In the genomic region with DNA sequence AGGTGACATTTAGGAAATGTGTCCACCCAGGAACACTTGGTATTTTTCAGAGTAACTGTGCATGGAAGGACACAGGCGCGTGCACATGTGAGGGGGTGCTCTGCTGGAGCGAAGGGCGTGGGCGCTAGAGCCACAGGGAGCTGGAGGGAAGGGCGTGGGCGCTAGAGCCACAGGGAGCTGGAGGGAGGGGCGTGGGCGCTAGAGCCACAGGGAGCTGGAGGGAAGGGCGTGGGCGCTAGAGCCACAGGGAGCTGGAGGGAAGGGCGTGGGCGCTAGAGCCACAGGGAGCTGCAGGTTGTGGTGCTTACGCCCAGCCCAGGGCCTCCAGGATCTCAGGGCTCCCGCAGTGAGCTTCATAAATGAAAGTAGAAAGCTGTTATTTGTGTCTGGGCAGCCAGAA, we compare ENCODE assay signal across 8 cellular contexts. TPM values are rescaled to one million over a fixed set of nuclear protein-coding genes. Genes with fewer than 3 reads are reported as not detected.
DNase-seq lines count a peak whose midpoint lies in the region; ATAC-seq, FAIRE-seq and TF ChIP-seq lines count a peak whose summit lies in the region.
"Not testable (repeated sequence)": the region's sequence is repeated elsewhere in the genome, so short reads cannot be mapped to it uniquely, and the experiment has no call there.
"Had no signal": no experiment of that assay in that cellular context is flagged by ENCODE, and none has a peak within 500 bp of the region (broad histone marks: within the 10 kb centered on the region; RNA-seq: fewer than 3 reads in every experiment).

No MANE protein-coding gene starts in this region.

- H3K9me3 ChIP-seq in CD4-positive, alpha-beta T cell (ENCODE audit: control insufficient read depth, low read length); K562 (replicated peaks; ENCODE audit: control insufficient read depth, insufficient read depth, low read depth, low read length); cardiac muscle cell (ENCODE audit: low read depth); naive thymus-derived CD4-positive, alpha-beta T cell (ENCODE audit: control insufficient read depth in 2 of 3, low read length in 3 of 3): not testable (repeated sequence)

- POLR2A ChIA-PET in CD4-positive, alpha-beta T cell (lab: Charles Lee); naive thymus-derived CD4-positive, alpha-beta T cell (lab: Charles Lee): not testable (repeated sequence)
- POLR2A ChIA-PET in K562 (lab: Yijun Ruan, JAX): interaction anchor here (0.6 to 1.0 kb wide), 3 partner anchors 17 to 53 kb away, joined by 3 read pairs; no protein-coding TSS in a partner anchor

- H3K36me3 ChIP-seq in K562 (ENCODE audit: control insufficient read depth, insufficient read depth, low read length): peaks cover 94% of the 10 kb centered on the region
- H3K36me3 ChIP-seq in cardiac muscle cell: not testable (repeated sequence)
- peaks cover 13 to 72% (median 28%) of the 10 kb centered on the region in 3 experiments for H3K36me3 ChIP-seq in naive thymus-derived CD4-positive, alpha-beta T cell (ENCODE audit: control insufficient read depth in 2 of 3, insufficient read depth in 3 of 3, low read length in 3 of 3)

- H3K27me3 Mint-ChIP-seq in CD4-positive, alpha-beta T cell; T-helper 2 cell treated with Interferon-gamma antibody and Interleukin-4, amounts not matched to agents 5 μg/mL and 100 μg/mL, for 36 hours (ENCODE audit: low read depth); naive thymus-derived CD4-positive, alpha-beta T cell; progenitor cell of endocrine pancreas: not testable (repeated sequence)

- not testable (repeated sequence) for H3K4me1 Mint-ChIP-seq in CD4-positive, alpha-beta T cell (ENCODE audit: low read depth); T-helper 2 cell treated with Interferon-gamma antibody and Interleukin-4, amounts not matched to agents 5 μg/mL and 100 μg/mL, for 36 hours (ENCODE audit: low read depth); progenitor cell of endocrine pancreas (ENCODE audit: low read depth)
- peaks cover 0 to 19% (median 7%) of the 10 kb centered on the region in 7 donors for H3K4me1 Mint-ChIP-seq in naive thymus-derived CD4-positive, alpha-beta T cell

- FAIRE-seq in K562 (lab: Jason Lieb, UNC): not testable (repeated sequence)

- in situ Hi-C loops in K562 (cut with MboI): not testable (repeated sequence)

- not testable (repeated sequence) for BruUV-seq in K562 (replicated peaks; lab: Mats Ljungman, UMichigan)

- CTCF ChIA-PET in CD4-positive, alpha-beta T cell (lab: Charles Lee): interaction anchor here (0.7 to 1.7 kb wide), 6 partner anchors 9 to 392 kb away, joined by 3 to 10 read pairs (median 4); no protein-coding TSS in a partner anchor
- CTCF ChIA-PET in K562 (lab: Yijun Ruan, JAX; ENCODE audit: low intra/inter-chr PET ratio): interaction anchor here (0.8 kb wide), 2 partner anchors 161 to 392 kb away, joined by 3 read pairs; no protein-coding TSS in a partner anchor
- CTCF ChIA-PET in naive thymus-derived CD4-positive, alpha-beta T cell (lab: Charles Lee): interaction anchor here (0.7 to 2.0 kb wide), 6 partner anchors 11 to 392 kb away, joined by 3 to 10 read pairs (median 5); no protein-coding TSS in a partner anchor

- not testable (repeated sequence) for H3K4me3 ChIP-seq in K562; cardiac muscle cell; naive thymus-derived CD4-positive, alpha-beta T cell (ENCODE audit: low read length)

- H3K4me2 ChIP-seq in K562 (ENCODE audit: insufficient read depth, low read length): not testable (repeated sequence)

- not testable (repeated sequence) for H3K4me3 Mint-ChIP-seq in CD4-positive, alpha-beta T cell; T-helper 2 cell treated with Interferon-gamma antibody and Interleukin-4, amounts not matched to agents 5 μg/mL and 100 μg/mL, for 36 hours; naive thymus-derived CD4-positive, alpha-beta T cell; progenitor cell of endocrine pancreas (ENCODE audit: low read depth)

- H3K4me1 ChIP-seq in K562 (replicated peaks in 1 of 2; ENCODE audit: control insufficient read depth in 2 of 2, insufficient read depth in 2 of 2, low read length in 2 of 2); naive thymus-derived CD4-positive, alpha-beta T cell (ENCODE audit: control insufficient read depth in 2 of 2, insufficient read depth in 2 of 2, low read length in 2 of 2): not testable (repeated sequence)
- peaks cover 24% of the 10 kb centered on the region for H3K4me1 ChIP-seq in cardiac muscle cell (ENCODE audit: low read depth)

- TF ChIP-seq EP300 in K562 (IDR thresholded peaks at IDR 0.05; ENCODE audit: low read length): not testable (repeated sequence)

- H3K27ac ChIP-seq in CD4-positive, alpha-beta T cell (ENCODE audit: low read depth, low read length); K562 (ENCODE audit: extremely low read depth, low read depth, low read length); naive thymus-derived CD4-positive, alpha-beta T cell (ENCODE audit: low read depth, low read length): not testable (repeated sequence)
- H3K27ac ChIP-seq in cardiac muscle cell: peak overlapping the region; percentile 28

- not testable (repeated sequence) for DNase-seq in CD4-positive, alpha-beta T cell; T-helper 2 cell treated with Interferon-gamma antibody and Interleukin-4, amounts not matched to agents 5 μg/mL and 100 μg/mL, for 36 hours (ENCODE audit: low spot score); K562 (ENCODE audit: extremely low read depth in 1 of 4, low spot score in 3 of 4); cardiac muscle cell (ENCODE audit: low read depth in 1 of 2, low spot score in 1 of 2); naive thymus-derived CD4-positive, alpha-beta T cell; progenitor cell of endocrine pancreas (ENCODE audit: low spot score, unreplicated experiment)
- peak; percentile 22 for DNase-seq in activated CD8-positive, alpha-beta memory T cell treated with anti-CD3 and anti-CD28 coated beads, Interleukin-2, amount 50 U/mL, for 48 hours

- H3K9ac ChIP-seq in K562 (ENCODE audit: insufficient read depth in 1 of 2, low read depth in 2 of 2, low read length in 2 of 2): not testable (repeated sequence)

- 85% methylated on average over 13 of the region's 15 CpGs for WGBS in K562 (ENCODE audit: insufficient coverage, low coverage, missing lambda C conversion rate)

- TF ChIP-seq POLR2A in K562 (conservative IDR thresholded peaks at IDR 0.05): not testable (repeated sequence)

- not testable (repeated sequence) for H3K79me2 ChIP-seq in K562 (ENCODE audit: control insufficient read depth, insufficient read depth, low read length)

- peak overlapping the region; percentile 39 for H3K27ac Mint-ChIP-seq in CD4-positive, alpha-beta T cell
- peak overlapping the region; percentile 59 for H3K27ac Mint-ChIP-seq in T-helper 2 cell treated with Interferon-gamma antibody and Interleukin-4, amounts not matched to agents 5 μg/mL and 100 μg/mL, for 36 hours
- H3K27ac Mint-ChIP-seq in naive thymus-derived CD4-positive, alpha-beta T cell: peak overlapping the region in 6 of 9 donors; percentile 29 to 76 (median 62)
- H3K27ac Mint-ChIP-seq in progenitor cell of endocrine pancreas: peak overlapping the region; percentile 71

- H3K9me1 ChIP-seq in K562 (ENCODE audit: control insufficient read depth, insufficient read depth, low read length): not testable (repeated sequence)

- peaks cover 80% of the 10 kb centered on the region for H3K36me3 Mint-ChIP-seq in CD4-positive, alpha-beta T cell (ENCODE audit: low read depth)
- H3K36me3 Mint-ChIP-seq in T-helper 2 cell treated with Interferon-gamma antibody and Interleukin-4, amounts not matched to agents 5 μg/mL and 100 μg/mL, for 36 hours (ENCODE audit: low read depth): peaks cover 41% of the 10 kb centered on the region
- H3K36me3 Mint-ChIP-seq in naive thymus-derived CD4-positive, alpha-beta T cell: peaks cover 11 to 63% (median 18%) of the 10 kb centered on the region in 5 donors
- H3K36me3 Mint-ChIP-seq in progenitor cell of endocrine pancreas (ENCODE audit: insufficient read depth): peaks cover 25% of the 10 kb centered on the region

- H3K9me3 Mint-ChIP-seq in CD4-positive, alpha-beta T cell; T-helper 2 cell treated with Interferon-gamma antibody and Interleukin-4, amounts not matched to agents 5 μg/mL and 100 μg/mL, for 36 hours; naive thymus-derived CD4-positive, alpha-beta T cell; progenitor cell of endocrine pancreas (ENCODE audit: low read depth): not testable (repeated sequence)

- H2AFZ ChIP-seq in K562 (ENCODE audit: low read depth, low read length): not testable (repeated sequence)

- not testable (repeated sequence) for ATAC-seq in CD4-positive, alpha-beta T cell (ENCODE audit: poor library complexity); K562; naive thymus-derived CD4-positive, alpha-beta T cell

- not testable (repeated sequence) for TF ChIP-seq CTCF in CD4-positive, alpha-beta T cell (IDR thresholded peaks at IDR 0.05); K562 (IDR thresholded peaks at IDR 0.05 in 2 of 3, conservative IDR thresholded peaks at IDR 0.05 in 1 of 3; ENCODE audit: insufficient read depth in 2 of 3, low read depth in 1 of 3, low read length in 3 of 3); cardiac muscle cell (IDR thresholded peaks at IDR 0.05; ENCODE audit: low read depth, low read length); progenitor cell of endocrine pancreas (IDR thresholded peaks at IDR 0.05; ENCODE audit: unreplicated experiment)

- intact Hi-C loops in CD4-positive, alpha-beta T cell (cut with DNase I, micrococcal nuclease); K562 (cut with micrococcal nuclease); naive thymus-derived CD4-positive, alpha-beta T cell (cut with micrococcal nuclease): not testable (repeated sequence)

- H3K27me3 ChIP-seq in CD4-positive, alpha-beta T cell (ENCODE audit: control insufficient read depth, insufficient read depth, low read length); K562 (ENCODE audit: control insufficient read depth in 2 of 2, insufficient read depth in 2 of 2, low read length in 2 of 2); cardiac muscle cell; naive thymus-derived CD4-positive, alpha-beta T cell (ENCODE audit: control insufficient read depth in 2 of 2, insufficient read depth in 2 of 2, low read length in 2 of 2): not testable (repeated sequence)

- not testable (repeated sequence) for TF ChIP-seq RAD21 in K562 (CRISPR knock-in tag; conservative IDR thresholded peaks at IDR 0.05 in 1 of 2, IDR thresholded peaks at IDR 0.05 in 1 of 2)

- not testable (repeated sequence) for H4K20me1 ChIP-seq in K562 (replicated peaks; ENCODE audit: control insufficient read depth, insufficient read depth, low read length)

RNA-seq across cellular contexts. Expression of a gene that starts 38.5 kb away (rescaled TPM):
- 100 to 1,000 TPM; 170 to 182 TPM for total RNA-seq in CD4-positive, alpha-beta T cell
- total RNA-seq in K562 (2011; cell fraction: chromatin; rRNA removed; ENCODE audit: low replicate concordance): 58.0 and 71.5 TPM in 2 replicates
- 42.2 and 43.2 TPM in 2 replicates for total RNA-seq in K562 (2011; cell fraction: nucleolus; rRNA removed)
- total RNA-seq in K562 (2011; cell fraction: nucleoplasm; rRNA removed): 65.8 and 91.8 TPM in 2 replicates
- total RNA-seq in K562 (2014; rRNA removed): 42.2 and 50.0 TPM in 2 replicates
- total RNA-seq in K562 (2014; rRNA removed; fragmentation: Illumina TruSeq; extraction: Trizol): 70.3 and 75.7 TPM in 2 replicates
- 52.8 and 57.3 TPM in 2 replicates for total RNA-seq in K562 (2015; rRNA removed; fragmentation: Illumina TruSeq; extraction: Trizol)
- 98.5 and 103 TPM in 2 replicates for total RNA-seq in K562 (2021)
- 324 and 368 TPM in 2 replicates for polyA plus RNA-seq in K562 (2011; rRNA removed)
- 189 and 261 TPM in 2 replicates for polyA plus RNA-seq in K562 (2011; cell fraction: cytosol; rRNA removed)
- 136 and 203 TPM in 2 replicates for polyA plus RNA-seq in K562 (2011; cell fraction: nucleus; rRNA removed)
- polyA plus RNA-seq in K562 (2012): 107 and 174 TPM in 2 replicates
- 130 TPM in 2 replicates for polyA plus RNA-seq in K562 (2014; fragmentation: Illumina TruSeq; extraction: Trizol)
- polyA plus RNA-seq in K562 (2014; fragmentation: Nextera tagmentation; extraction: Ambion mirVana): 100 to 1,000 TPM; 489 to 583 TPM
- polyA plus RNA-seq in K562 (2014; rRNA removed): 127 and 142 TPM in 2 replicates
- 150 and 163 TPM in 2 replicates for polyA minus RNA-seq in K562 (2011; rRNA and poly(A)+ RNA removed)
- polyA minus RNA-seq in K562 (2011; cell fraction: cytosol; rRNA and poly(A)+ RNA removed): 30.3 and 31.2 TPM in 2 replicates
- polyA minus RNA-seq in K562 (2011; cell fraction: nucleus; rRNA and poly(A)+ RNA removed): 17.0 and 23.3 TPM in 2 replicates
- total RNA-seq in cardiac muscle cell: 86.5 and 102 TPM in 2 replicates
- polyA plus RNA-seq in cardiac muscle cell: 423 and 459 TPM in 2 replicates
- 100 to 1,000 TPM in 2 of 5 experiments, 10 to 100 TPM in 3; 66.4 to 122 (median 75.9) TPM for total RNA-seq in naive thymus-derived CD4-positive, alpha-beta T cell
- 10 to 100 TPM; 81.6 to 95.6 TPM for polyA plus RNA-seq in naive thymus-derived CD4-positive, alpha-beta T cell
- 124 and 126 TPM in 2 replicates for total RNA-seq in progenitor cell of endocrine pancreas

RNA-seq across cellular contexts. Expression of a gene that starts 43.8 kb away (rescaled TPM):
- total RNA-seq in CD4-positive, alpha-beta T cell: 10 to 100 TPM; 41.2 to 42.7 TPM
- 0.62 and 0.69 TPM in 2 replicates for total RNA-seq in K562 (2011; cell fraction: chromatin; rRNA removed; ENCODE audit: low replicate concordance)
- total RNA-seq in K562 (2011; cell fraction: nucleolus; rRNA removed): 0.13 and 0.50 TPM in 2 replicates
- total RNA-seq in K562 (2011; cell fraction: nucleoplasm; rRNA removed): 0.15 and 0.38 TPM in 2 replicates
- 0.05 and 0.61 TPM in 2 replicates for total RNA-seq in K562 (2014; rRNA removed)
- 0.16 and 0.25 TPM in 2 replicates for total RNA-seq in K562 (2014; rRNA removed; fragmentation: Illumina TruSeq; extraction: Trizol)
- total RNA-seq in K562 (2015; rRNA removed; fragmentation: Illumina TruSeq; extraction: Trizol): 0.11 and 0.18 TPM in 2 replicates
- total RNA-seq in K562 (2021): 0.11 and 0.35 TPM in 2 replicates
- polyA plus RNA-seq in K562 (2011; rRNA removed): 0.12 and 0.46 TPM in 2 replicates
- 0.22 and 0.39 TPM in 2 replicates for polyA plus RNA-seq in K562 (2011; cell fraction: cytosol; rRNA removed)
- 0.24 and 0.38 TPM in 2 replicates for polyA plus RNA-seq in K562 (2011; cell fraction: nucleus; rRNA removed)
- polyA plus RNA-seq in K562 (2012): 0.17 and 0.35 TPM in 2 replicates
- 0.16 and 0.17 TPM in 2 replicates for polyA plus RNA-seq in K562 (2014; fragmentation: Illumina TruSeq; extraction: Trizol)
- polyA plus RNA-seq in K562 (2014; fragmentation: Nextera tagmentation; extraction: Ambion mirVana): under 1 TPM in 1 of 2 experiments, not detected in 1; 0.06 TPM
- polyA plus RNA-seq in K562 (2014; rRNA removed): 0.04 TPM in 2 replicates
- 0.21 and 0.39 TPM in 2 replicates for polyA minus RNA-seq in K562 (2011; rRNA and poly(A)+ RNA removed)
- polyA minus RNA-seq in K562 (2011; cell fraction: cytosol; rRNA and poly(A)+ RNA removed): not detected in 2 replicates
- polyA minus RNA-seq in K562 (2011; cell fraction: nucleus; rRNA and poly(A)+ RNA removed): 0.13 and 0.33 TPM in 2 replicates
- total RNA-seq in cardiac muscle cell: 6.7 and 9.9 TPM in 2 replicates
- polyA plus RNA-seq in cardiac muscle cell: 11.4 and 15.9 TPM in 2 replicates
- total RNA-seq in naive thymus-derived CD4-positive, alpha-beta T cell: 10 to 100 TPM; 25.8 to 67.0 (median 31.1) TPM
- polyA plus RNA-seq in naive thymus-derived CD4-positive, alpha-beta T cell: 10 to 100 TPM; 13.4 to 27.3 TPM
- 1.6 and 2.1 TPM in 2 replicates for total RNA-seq in progenitor cell of endocrine pancreas
- polyA plus RNA-seq: GM23338 had no signal

RNA-seq across cellular contexts. Expression of a gene that starts 46.1 kb away (rescaled TPM):
- 10 to 100 TPM; 10.2 to 10.9 TPM for total RNA-seq in CD4-positive, alpha-beta T cell
- total RNA-seq in K562 (2011; cell fraction: chromatin; rRNA removed; ENCODE audit: low replicate concordance): 36.6 and 77.1 TPM in 2 replicates
- total RNA-seq in K562 (2011; cell fraction: nucleolus; rRNA removed): 21.0 and 25.4 TPM in 2 replicates
- total RNA-seq in K562 (2011; cell fraction: nucleoplasm; rRNA removed): 41.9 and 56.9 TPM in 2 replicates
- total RNA-seq in K562 (2014; rRNA removed) (10.9 and 14.8 TPM in 2 replicates), K562 (2014; rRNA removed; fragmentation: Illumina TruSeq; extraction: Trizol) (26.0 and 27.2 TPM in 2 replicates), K562 (2015; rRNA removed; fragmentation: Illumina TruSeq; extraction: Trizol) (23.0 and 24.3 TPM in 2 replicates), K562 (2021) (17.3 and 19.2 TPM in 2 replicates), cardiac muscle cell (18.5 and 21.0 TPM in 2 replicates), progenitor cell of endocrine pancreas (33.9 and 35.6 TPM in 2 replicates)
- polyA plus RNA-seq in K562 (2011; rRNA removed) (23.6 and 26.0 TPM in 2 replicates), K562 (2014; fragmentation: Illumina TruSeq; extraction: Trizol) (19.0 and 22.6 TPM in 2 replicates), K562 (2014; fragmentation: Nextera tagmentation; extraction: Ambion mirVana) (1 to 10 TPM; 5.6 to 7.6 TPM), K562 (2014; rRNA removed) (19.9 and 22.0 TPM in 2 replicates), cardiac muscle cell (17.9 and 25.0 TPM in 2 replicates)
- 8.5 and 15.4 TPM in 2 replicates for polyA plus RNA-seq in K562 (2011; cell fraction: cytosol; rRNA removed)
- 19.9 and 23.7 TPM in 2 replicates for polyA plus RNA-seq in K562 (2011; cell fraction: nucleus; rRNA removed)
- 14.1 and 17.3 TPM in 2 replicates for polyA plus RNA-seq in K562 (2012)
- 30.4 and 31.4 TPM in 2 replicates for polyA minus RNA-seq in K562 (2011; rRNA and poly(A)+ RNA removed)
- 15.7 TPM in 2 replicates for polyA minus RNA-seq in K562 (2011; cell fraction: cytosol; rRNA and poly(A)+ RNA removed)
- 9.8 and 14.0 TPM in 2 replicates for polyA minus RNA-seq in K562 (2011; cell fraction: nucleus; rRNA and poly(A)+ RNA removed)
- total RNA-seq in naive thymus-derived CD4-positive, alpha-beta T cell: 10 to 100 TPM; 14.9 to 17.2 (median 16.5) TPM
- 1 to 10 TPM; 1.9 to 3.6 TPM for polyA plus RNA-seq in naive thymus-derived CD4-positive, alpha-beta T cell
